ENCODE assay signal across 17 cellular contexts in the genomic region with DNA sequence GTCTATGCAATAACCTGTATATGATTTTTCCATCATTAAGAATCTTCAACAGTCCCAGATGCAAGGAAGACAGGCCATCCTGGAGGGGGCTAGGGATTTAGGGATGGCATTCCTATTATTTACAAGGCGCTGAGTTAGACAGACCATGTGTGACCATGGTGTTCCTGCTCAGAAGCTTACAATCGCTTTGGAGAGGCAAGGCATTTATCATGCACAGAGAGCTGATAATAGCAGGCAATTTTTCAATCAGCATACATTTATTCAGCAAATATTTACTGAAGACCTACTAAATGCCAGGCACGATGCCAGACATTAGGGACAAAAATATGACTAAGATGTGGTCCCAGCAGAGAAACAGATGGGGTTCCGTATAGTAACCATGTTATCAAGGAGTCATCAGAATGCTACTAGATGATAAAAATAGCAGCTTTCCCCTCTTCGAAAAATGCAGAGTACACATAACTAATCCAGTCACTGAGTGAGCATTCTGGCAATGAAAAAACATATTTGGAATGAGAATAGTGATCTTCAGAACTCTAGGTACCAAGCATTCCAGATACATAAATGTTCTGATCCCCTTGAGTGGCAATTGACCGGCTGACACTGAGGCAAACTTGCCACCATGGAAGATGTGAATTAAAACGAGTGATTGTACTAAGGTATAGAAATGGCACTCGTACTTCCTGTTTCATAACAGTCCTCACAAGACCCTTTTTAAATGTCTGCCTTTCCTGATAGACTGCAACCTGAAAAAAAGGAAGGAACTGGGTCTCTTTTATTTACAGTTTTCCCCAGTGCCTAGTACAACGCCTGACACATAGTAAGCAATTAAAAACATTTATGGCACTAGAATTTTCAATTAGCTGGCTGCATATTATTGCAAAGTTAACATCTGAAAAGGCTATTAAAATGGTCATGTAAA.
A peak's percentile ranks its signal among the peaks of the same experiment; 100 is the strongest.
DNase-seq lines count a peak whose midpoint lies in the region; ATAC-seq and TF ChIP-seq lines count a peak whose summit lies in the region.
"Had no signal": no experiment of that assay in that cellular context is flagged by ENCODE, and none has a peak within 500 bp of the region (broad histone marks: within the 10 kb centered on the region; RNA-seq: fewer than 3 reads in every experiment).

No MANE protein-coding gene starts in this region.

- H3K4me3 Mint-ChIP-seq in progenitor cell of endocrine pancreas (ENCODE audit: low read depth), result no peak overlapping the region
- H3K4me3 Mint-ChIP-seq: activated T-helper 1 cell treated with anti-CD3 and anti-CD28 coated beads, Interleukin-12 subunit alpha, Interleukin-12 subunit beta, Interleukin-2, Interleukin-4 antibody, amounts not matched to agents 30 ng/mL and 10 ng/mL and 1 ng/mL, durations not matched to agents 14 hours and 24 hours and 36 hours; dendritic cell treated with granulocyte-macrophage colony-stimulating factor and Interleukin-4, amounts not matched to agents 40 ng/mL and 50 ng/mL, for 4 days; nephron progenitor cell had no signal

- TF ChIP-seq CTCF in HEK293 (tag by site-specific recombination; IDR thresholded peaks at IDR 0.05) (no peak), smooth muscle cell (IDR thresholded peaks at IDR 0.05; ENCODE audit: borderline replicate concordance, insufficient read depth, poor library complexity, severe bottlenecking) (no peak), progenitor cell of endocrine pancreas (IDR thresholded peaks at IDR 0.05; ENCODE audit: unreplicated experiment) (no peak)

- ATAC-seq in GM19395 (IDR thresholded peaks at IDR 0.05; ENCODE audit: unreplicated experiment), result no peak
- ATAC-seq: stimulated activated naive CD8-positive, alpha-beta T cell treated with anti-CD3 and anti-CD28 coated beads, Interleukin-15, Interleukin-2, amounts not matched to agents 100 U/mL and 50 U/mL, for 24 hours had no signal

- peak; percentile 22 to 67 for DNase-seq in NCI-H2081 (lab: John Stamatoyannopoulos, UW)
- no peak for DNase-seq in smooth muscle cell (lab: John Stamatoyannopoulos, UW; ENCODE audit: unreplicated experiment)
- no peak for DNase-seq in NK-92 (lab: John Stamatoyannopoulos, UW; ENCODE audit: unreplicated experiment)
- no peak for DNase-seq in progenitor cell of endocrine pancreas (ENCODE audit: low spot score, unreplicated experiment)
- DNase-seq: activated CD4-positive, alpha-beta T cell treated with anti-CD3 and anti-CD28 coated beads for 48 hours; aorta; nephron progenitor cell; sigmoid colon; stimulated activated naive CD8-positive, alpha-beta T cell treated with anti-CD3 and anti-CD28 coated beads, Interleukin-15, Interleukin-2, amounts not matched to agents 100 U/mL and 50 U/mL, for 24 hours; T-helper 2 cell had no signal

- H3K9ac ChIP-seq in smooth muscle cell (ENCODE audit: low read depth), result no peak overlapping the region

- no peaks in the 10 kb centered on the region for H3K27me3 Mint-ChIP-seq in progenitor cell of endocrine pancreas
- H3K27me3 Mint-ChIP-seq: dendritic cell treated with granulocyte-macrophage colony-stimulating factor and Interleukin-4, amounts not matched to agents 40 ng/mL and 50 ng/mL, for 4 days had no signal

- peaks cover 4% of the 10 kb centered on the region for H3F3A ChIP-seq in smooth muscle cell (ENCODE audit: low read depth)

- no peak overlapping the region for H2AFZ ChIP-seq in smooth muscle cell (ENCODE audit: low read depth)

- no peak overlapping the region for H3K27ac Mint-ChIP-seq in progenitor cell of endocrine pancreas
- H3K27ac Mint-ChIP-seq: activated T-helper 1 cell treated with anti-CD3 and anti-CD28 coated beads, Interleukin-12 subunit alpha, Interleukin-12 subunit beta, Interleukin-2, Interleukin-4 antibody, amounts not matched to agents 30 ng/mL and 10 ng/mL and 1 ng/mL, durations not matched to agents 14 hours and 24 hours and 36 hours; dendritic cell treated with granulocyte-macrophage colony-stimulating factor and Interleukin-4, amounts not matched to agents 40 ng/mL and 50 ng/mL, for 4 days; nephron progenitor cell had no signal

- H3K36me3 ChIP-seq in HEK293 (ENCODE audit: control insufficient read depth in 2 of 2, insufficient read depth in 1 of 2, low read length in 2 of 2), result no peaks in the 10 kb centered on the region
- H3K36me3 ChIP-seq in smooth muscle cell (ENCODE audit: low read depth), result no peaks in the 10 kb centered on the region
- H3K36me3 ChIP-seq: sigmoid colon, vagina had no signal

- H3K27ac ChIP-seq in HEK293 (ENCODE audit: extremely low read depth, low read depth, low read length), result no peak overlapping the region
- peak overlapping the region; percentile 31 for H3K27ac ChIP-seq in angular gyrus (ENCODE audit: low read depth, low read length)
- peak overlapping the region; percentile 30 for H3K27ac ChIP-seq in smooth muscle cell (ENCODE audit: low read depth)
- H3K27ac ChIP-seq: HL-60, sigmoid colon, vagina had no signal

- H3K4me3 ChIP-seq in HEK293 (ENCODE audit: low read depth, low read length) (no peak overlapping the region), smooth muscle cell (no peak overlapping the region)
- H3K4me3 ChIP-seq: sigmoid colon, vagina had no signal

- H3K9me3 ChIP-seq in HEK293 (ENCODE audit: control insufficient read depth, insufficient read depth, low read depth, low read length) (no peaks in the 10 kb centered on the region), smooth muscle cell (replicated peaks; ENCODE audit: low read depth) (no peaks in the 10 kb centered on the region)
- H3K9me3 ChIP-seq: sigmoid colon, vagina had no signal

- H3K4me1 ChIP-seq in HEK293 (ENCODE audit: control insufficient read depth, insufficient read depth, low read length), result peaks cover 13% of the 10 kb centered on the region
- H3K4me1 ChIP-seq in smooth muscle cell (ENCODE audit: low read depth), result no peaks in the 10 kb centered on the region

- no peak overlapping the region for H3K4me2 ChIP-seq in smooth muscle cell

- peaks cover 38% of the 10 kb centered on the region for H3K79me2 ChIP-seq in smooth muscle cell (ENCODE audit: low read depth)

- peaks cover 7% of the 10 kb centered on the region for H3K4me1 Mint-ChIP-seq in progenitor cell of endocrine pancreas (ENCODE audit: low read depth)
- H3K4me1 Mint-ChIP-seq: nephron progenitor cell had no signal

- no peaks in the 10 kb centered on the region for H3K9me3 Mint-ChIP-seq in progenitor cell of endocrine pancreas (ENCODE audit: low read depth)

- POLR2A ChIA-PET in HEK293 (lab: Yijun Ruan, JAX), result interaction anchor here (0.7 kb wide), 1 partner anchor 975 kb away, joined by 4 read pairs; a partner anchor contains a TSS

- CTCF ChIA-PET in HEK293 (lab: Yijun Ruan, JAX), result interaction anchor here (0.6 kb wide), 2 partner anchors 20 to 287 kb away, joined by 3 to 4 read pairs; no protein-coding TSS in a partner anchor

- H3K36me3 Mint-ChIP-seq in progenitor cell of endocrine pancreas (ENCODE audit: insufficient read depth), result peaks cover 6% of the 10 kb centered on the region

- no peaks in the 10 kb centered on the region for H3K27me3 ChIP-seq in smooth muscle cell (ENCODE audit: low read depth)
- H3K27me3 ChIP-seq: sigmoid colon, vagina had no signal

- H4K20me1 ChIP-seq in smooth muscle cell (ENCODE audit: low read depth), result peaks cover 78% of the 10 kb centered on the region

- 72% methylated on average over 9 of the region's 9 CpGs for whole genome bisulfite sequencing in smooth muscle cell (ENCODE audit: low lambda C conversion rate)

TF ChIP-seq in HEK293, 187 proteins besides CTCF, POLR2A, EP300 and RAD21:
- TF ChIP-seq ZNF140 (tag by site-specific recombination; IDR thresholded peaks at IDR 0.05) (no peak), ZNF335 (tag by site-specific recombination; conservative IDR thresholded peaks at IDR 0.05) (peak; percentile 57)

Comparison
In these comparisons a context has a peak if more than half of its experiments do, and no peak if none do; other contexts are left out.
1. DNase-seq: peak in NCI-H2081 (2 of 2); none in smooth muscle cell (single experiment), NK-92 (single experiment) and progenitor cell of endocrine pancreas (single experiment).